ENCODE assay signal across 9 cellular contexts in genomic region chrX:65688403-65688881, GRCh38. TPM values are rescaled to one million over a fixed set of nuclear protein-coding genes. Genes with fewer than 3 reads are reported as not detected.
DNase-seq lines count a peak whose midpoint lies in the region; ATAC-seq, FAIRE-seq and TF ChIP-seq lines count a peak whose summit lies in the region.
"Had no signal": no experiment of that assay in that cellular context is flagged by ENCODE, and none has a peak within 500 bp of the region (broad histone marks: within the 10 kb centered on the region; RNA-seq: fewer than 3 reads in every experiment).

No MANE protein-coding gene starts in this region.

- POLR2A ChIA-PET in endothelial cell of umbilical vein (lab: Charles Lee) = no interaction called here

- H2AFZ ChIP-seq in KMS-11 (ENCODE audit: low read depth) (no peak overlapping the region), endothelial cell of umbilical vein (ENCODE audit: low read depth, low read length) (no peak overlapping the region)

- peaks cover 86% of the 10 kb centered on the region for H3K4me1 ChIP-seq in KMS-11 (ENCODE audit: low read depth, poor library complexity, severe bottlenecking)
- peaks cover 64% of the 10 kb centered on the region for H3K4me1 ChIP-seq in endothelial cell of umbilical vein (ENCODE audit: control insufficient read depth, extremely low read depth, insufficient read depth, low read length)
- H3K4me1 ChIP-seq in transverse colon = peaks cover 0 to 60% (median 5%) of the 10 kb centered on the region in 4 donors

- dilution Hi-C loops in endothelial cell of umbilical vein (cut with MboI; ENCODE audit: extremely low pct_ligation_motif_present, low sequenced_read_pairs) = no loop called here

- 44% methylated on average over 3 of the region's 3 CpGs; no CpG with 5 or more reads in 1 of the 2 donors for WGBS in transverse colon (ENCODE audit: low coverage in 1 of 2), 2 donors

- no peak for TF ChIP-seq EP300 in transverse colon (IDR thresholded peaks at IDR 0.05; ENCODE audit: low read depth)

- no peak overlapping the region for H3K4me3 ChIP-seq in KMS-11 (IDR thresholded peaks at IDR 0.05; ENCODE audit: insufficient read depth, low read depth, low read length)
- no peak overlapping the region for H3K4me3 ChIP-seq in endothelial cell of umbilical vein (replicated peaks in 1 of 3; ENCODE audit: insufficient read depth in 1 of 3, low read depth in 1 of 3, low read length in 3 of 3)
- no peak overlapping the region for H3K4me3 ChIP-seq in transverse colon
- H3K4me3 ChIP-seq: SJSA1 had no signal

- peak; percentile 91 for ATAC-seq in GM21515 (IDR thresholded peaks at IDR 0.05; ENCODE audit: unreplicated experiment)

- H3K36me3 ChIP-seq in KMS-11 (ENCODE audit: insufficient read depth) (no peaks in the 10 kb centered on the region), endothelial cell of umbilical vein (ENCODE audit: control insufficient read depth in 2 of 2, extremely low read depth in 1 of 2, insufficient read depth in 2 of 2, low read length in 2 of 2) (no peaks in the 10 kb centered on the region), transverse colon (no peaks in the 10 kb centered on the region)

- no peak for TF ChIP-seq POLR2A in GM12892 (IDR thresholded peaks at IDR 0.05; ENCODE audit: low read depth, low read length)
- no peak for TF ChIP-seq POLR2A in endothelial cell of umbilical vein (IDR thresholded peaks at IDR 0.05; ENCODE audit: low read depth, low read length)
- no peak for TF ChIP-seq POLR2A in transverse colon (IDR thresholded peaks at IDR 0.05)

- no peaks in the 10 kb centered on the region for H4K20me1 ChIP-seq in KMS-11 (ENCODE audit: insufficient read depth)
- peaks cover 8% of the 10 kb centered on the region for H4K20me1 ChIP-seq in endothelial cell of umbilical vein (replicated peaks; ENCODE audit: control insufficient read depth, extremely low read depth, insufficient read depth, low read length)

- H3K9me3 ChIP-seq in endothelial cell of umbilical vein (replicated peaks; ENCODE audit: control insufficient read depth, insufficient read depth, low read length) (no peaks in the 10 kb centered on the region), transverse colon (no peaks in the 10 kb centered on the region)
- H3K9me3 ChIP-seq: SJSA1 had no signal

- in situ Hi-C loops in transverse colon (cut with MboI; ENCODE audit: low pct_ligation_motif_present in 1 of 4, low pct_unique_long_range_greater_than_20kb in 1 of 4, low sequenced_read_pairs in 3 of 4) = no loop called here

- TF ChIP-seq CTCF in KMS-11 (conservative IDR thresholded peaks at IDR 0.05; ENCODE audit: low read depth, low read length) (no peak), endothelial cell of umbilical vein (IDR thresholded peaks at IDR 0.05; ENCODE audit: extremely low read depth in 1 of 2, insufficient read depth in 1 of 2, low read depth in 1 of 2, low read length in 2 of 2) (no peak), transverse colon (IDR thresholded peaks at IDR 0.05) (no peak)

- H3K4me2 ChIP-seq in KMS-11 (peak overlapping the region; percentile 45), endothelial cell of umbilical vein (ENCODE audit: insufficient read depth, low read length) (no peak overlapping the region)

- no peaks in the 10 kb centered on the region for H3K9me1 ChIP-seq in endothelial cell of umbilical vein (replicated peaks; ENCODE audit: control insufficient read depth, extremely low read depth, insufficient read depth, low read length)

- peaks cover 99% of the 10 kb centered on the region for H3K79me2 ChIP-seq in KMS-11 (ENCODE audit: insufficient read depth, low read depth)
- H3K79me2 ChIP-seq in endothelial cell of umbilical vein (ENCODE audit: control insufficient read depth, insufficient read depth, low read length) = peaks cover 100% of the 10 kb centered on the region

- CTCF ChIA-PET in endothelial cell of umbilical vein (lab: Charles Lee) = interaction anchor here (1.8 kb wide), 1 partner anchor 8 kb away, joined by 4 read pairs; no protein-coding TSS in a partner anchor

- no peaks in the 10 kb centered on the region for H3K27me3 ChIP-seq in KMS-11 (ENCODE audit: insufficient read depth, low read depth)
- no peaks in the 10 kb centered on the region for H3K27me3 ChIP-seq in endothelial cell of umbilical vein (ENCODE audit: control insufficient read depth in 2 of 2, insufficient read depth in 2 of 2, low read length in 2 of 2)
- H3K27me3 ChIP-seq in transverse colon = no peaks in the 10 kb centered on the region
- H3K27me3 ChIP-seq: SJSA1 had no signal

- FAIRE-seq in GM12892 (lab: Jason Lieb, UNC) (peak; percentile 85), endothelial cell of umbilical vein (lab: Jason Lieb, UNC) (no peak)

- DNase-seq in GM12892 (ENCODE audit: insufficient read length) (peak; percentile 38), endothelial cell of umbilical vein (ENCODE audit: low read depth, low spot score) (no peak), transverse colon (peak; percentile 21), DMS79 treated with DMSO at 0.1 percent for 48 hours (lab: John Stamatoyannopoulos, UW) (no peak), NCI-H345 treated with DMSO at 0.1 percent for 48 hours (lab: John Stamatoyannopoulos, UW; ENCODE audit: unreplicated experiment) (no peak), globus pallidus (ENCODE audit: low spot score) (no peak)

- H3K9ac ChIP-seq in KMS-11 = no peak overlapping the region
- H3K9ac ChIP-seq in endothelial cell of umbilical vein (replicated peaks; ENCODE audit: extremely low read depth, insufficient read depth, low read length) = no peak overlapping the region

- intact Hi-C loops in endothelial cell of umbilical vein (cut with micrococcal nuclease) = no loop called here
- intact Hi-C loops in transverse colon (cut with DNase I; ENCODE audit: low total_unique reads) = no loop called here

- peak overlapping the region; percentile 38; the same call in 1 of the 2 replicates for H3K27ac ChIP-seq in KMS-11
- peak overlapping the region; percentile 1 for H3K27ac ChIP-seq in endothelial cell of umbilical vein (ENCODE audit: insufficient read depth, low read depth, low read length)
- peak overlapping the region; percentile 19 to 55 (median 40) for H3K27ac ChIP-seq in transverse colon
- H3K27ac ChIP-seq: SJSA1 had no signal

- BruUV-seq in endothelial cell of umbilical vein (replicated peaks; lab: Mats Ljungman, UMichigan) = no TSS peak

TF ChIP-seq in endothelial cell of umbilical vein, 7 proteins besides CTCF, POLR2A, EP300 and RAD21:
- TF ChIP-seq MYC (IDR thresholded peaks at IDR 0.05; ENCODE audit: low read depth, low read length) = no peak
- no peak for TF ChIP-seq GATA2 (IDR thresholded peaks at IDR 0.05; ENCODE audit: insufficient read depth, insufficient read length, low read depth, low read length)
- TF ChIP-seq POLR2AphosphoS5 (IDR thresholded peaks at IDR 0.05; ENCODE audit: insufficient read depth, low read depth, low read length) = no peak
- TF ChIP-seq MAX (IDR thresholded peaks at IDR 0.05; ENCODE audit: insufficient read depth, insufficient read length) = no peak
- no peak for TF ChIP-seq JUN (IDR thresholded peaks at IDR 0.05; ENCODE audit: borderline replicate concordance, insufficient read depth, insufficient read length, low read depth)
- TF ChIP-seq EZH2 (IDR thresholded peaks at IDR 0.05; ENCODE audit: borderline replicate concordance, low read depth, low read length, severe bottlenecking) = no peak
- no peak for TF ChIP-seq FOS (IDR thresholded peaks at IDR 0.05; ENCODE audit: borderline replicate concordance, insufficient read depth, low read length)
TF ChIP-seq in endothelial cell of umbilical vein: peak in this region for 0.

RNA-seq across cellular contexts. Expression of gene MSN, which starts 21.0 kb away (rescaled TPM):
- 227 TPM for polyA plus RNA-seq in GM12892 (2012; ENCODE audit: missing spikeins)
- total RNA-seq in endothelial cell of umbilical vein (635 and 658 TPM in 2 replicates), transverse colon (10 to 100 TPM; 40.0 to 73.8 (median 60.4) TPM)
- polyA plus RNA-seq in endothelial cell of umbilical vein = 511 and 528 TPM in 2 replicates
- 475 and 549 TPM in 2 replicates for polyA plus RNA-seq in endothelial cell of umbilical vein (2011; cell fraction: cytosol; rRNA removed)
- polyA plus RNA-seq in endothelial cell of umbilical vein (2011; cell fraction: nucleus; rRNA removed) = 738 and 769 TPM in 2 replicates
- polyA plus RNA-seq in endothelial cell of umbilical vein (2012) = 862 and 934 TPM in 2 replicates
- polyA minus RNA-seq in endothelial cell of umbilical vein = 709 and 797 TPM in 2 replicates
- 123 TPM for polyA minus RNA-seq in endothelial cell of umbilical vein (2011; cell fraction: cytosol; rRNA and poly(A)+ RNA removed)
- polyA minus RNA-seq in endothelial cell of umbilical vein (2011; cell fraction: nucleus; rRNA and poly(A)+ RNA removed) = 296 and 346 TPM in 2 replicates

Comparison
In these comparisons a context has a peak if more than half of its experiments do, and no peak if none do; other contexts are left out.
1. DNase-seq: peak in GM12892 (single experiment) and transverse colon (single experiment); none in endothelial cell of umbilical vein (single experiment), DMS79 treated with DMSO at 0.1 percent for 48 hours (single experiment), NCI-H345 treated with DMSO at 0.1 percent for 48 hours (single experiment) and globus pallidus (single experiment).
2. Peak in every context shown above with its lines, with median percentiles within 50 percentile points of each other: H3K27ac ChIP-seq.